In the genomic region with DNA sequence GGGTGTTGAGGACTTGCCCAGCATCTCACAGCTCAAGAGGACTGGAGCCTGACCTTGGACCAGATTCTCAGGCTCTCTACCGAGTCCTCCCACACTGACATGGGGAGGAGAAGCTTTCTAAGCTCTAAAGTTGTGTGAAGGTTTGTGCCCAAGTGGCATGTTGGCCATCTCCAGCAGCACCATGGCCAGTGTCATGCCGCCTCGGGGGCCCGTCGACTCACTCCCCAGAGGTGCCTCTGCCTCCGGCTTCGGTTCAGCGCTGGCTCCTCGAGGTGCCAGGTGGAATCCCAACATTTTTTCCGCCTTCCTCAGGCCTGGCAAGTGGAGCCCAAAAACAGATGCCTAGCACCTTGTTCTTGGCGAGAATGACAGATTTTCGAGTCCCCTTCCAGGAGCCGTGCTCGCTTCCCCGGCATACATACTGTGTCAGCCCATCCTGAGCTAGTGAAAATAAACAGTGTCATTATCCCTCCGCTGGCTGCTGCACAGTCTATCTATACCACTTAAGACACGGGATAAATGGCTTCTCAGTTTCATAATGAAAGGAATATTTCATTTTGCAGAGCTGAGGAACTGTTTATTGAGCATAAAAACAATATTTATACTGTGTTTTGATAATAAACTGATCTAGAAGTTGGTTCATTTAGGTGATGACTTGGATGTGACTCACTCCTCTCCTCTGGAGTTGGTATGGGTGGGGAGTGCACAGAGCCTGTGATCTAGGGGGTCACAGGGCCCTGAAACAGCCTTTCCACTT, we compare ENCODE assay signal across 1 cellular context.
TF ChIP-seq lines count a peak whose summit lies in the region.

No MANE protein-coding gene starts in this region.

TF ChIP-seq in HEK293, 187 proteins besides CTCF, POLR2A, EP300 and RAD21 (continued from another document):
- TF ChIP-seq, protein P1, sequence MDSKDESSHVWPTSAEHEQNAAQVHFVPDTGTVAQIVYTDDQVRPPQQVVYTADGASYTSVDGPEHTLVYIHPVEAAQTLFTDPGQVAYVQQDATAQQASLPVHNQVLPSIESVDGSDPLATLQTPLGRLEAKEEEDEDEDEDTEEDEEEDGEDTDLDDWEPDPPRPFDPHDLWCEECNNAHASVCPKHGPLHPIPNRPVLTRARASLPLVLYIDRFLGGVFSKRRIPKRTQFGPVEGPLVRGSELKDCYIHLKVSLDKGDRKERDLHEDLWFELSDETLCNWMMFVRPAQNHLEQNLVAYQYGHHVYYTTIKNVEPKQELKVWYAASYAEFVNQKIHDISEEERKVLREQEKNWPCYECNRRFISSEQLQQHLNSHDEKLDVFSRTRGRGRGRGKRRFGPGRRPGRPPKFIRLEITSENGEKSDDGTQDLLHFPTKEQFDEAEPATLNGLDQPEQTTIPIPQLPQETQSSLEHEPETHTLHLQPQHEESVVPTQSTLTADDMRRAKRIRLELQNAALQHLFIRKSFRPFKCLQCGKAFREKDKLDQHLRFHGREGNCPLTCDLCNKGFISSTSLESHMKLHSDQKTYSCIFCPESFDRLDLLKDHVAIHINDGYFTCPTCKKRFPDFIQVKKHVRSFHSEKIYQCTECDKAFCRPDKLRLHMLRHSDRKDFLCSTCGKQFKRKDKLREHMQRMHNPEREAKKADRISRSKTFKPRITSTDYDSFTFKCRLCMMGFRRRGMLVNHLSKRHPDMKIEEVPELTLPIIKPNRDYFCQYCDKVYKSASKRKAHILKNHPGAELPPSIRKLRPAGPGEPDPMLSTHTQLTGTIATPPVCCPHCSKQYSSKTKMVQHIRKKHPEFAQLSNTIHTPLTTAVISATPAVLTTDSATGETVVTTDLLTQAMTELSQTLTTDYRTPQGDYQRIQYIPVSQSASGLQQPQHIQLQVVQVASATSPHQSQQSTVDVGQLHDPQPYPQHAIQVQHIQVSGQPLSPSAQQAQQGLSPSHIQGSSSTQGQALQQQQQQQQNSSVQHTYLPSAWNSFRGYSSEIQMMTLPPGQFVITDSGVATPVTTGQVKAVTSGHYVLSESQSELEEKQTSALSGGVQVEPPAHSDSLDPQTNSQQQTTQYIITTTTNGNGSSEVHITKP (tag by site-specific recombination; IDR thresholded peaks at IDR 0.05), result peak; percentile 51; the same call in 1 of the 2 replicates
- TF ChIP-seq ZNF561 (tag by site-specific recombination; IDR thresholded peaks at IDR 0.05; ENCODE audit: borderline replicate concordance) (no peak), ZEB2 (tag by site-specific recombination; IDR thresholded peaks at IDR 0.05) (peak; percentile 70; the same call in 1 of the 2 replicates), ZBTB8A (tag by site-specific recombination; IDR thresholded peaks at IDR 0.05) (peak; percentile 47; the same call in 1 of the 2 replicates), KLF10 (tag by site-specific recombination; IDR thresholded peaks at IDR 0.05) (0 out of 2 replicates have a peak, but pooled peaks have one; percentile 25), ZNF148 (tag by site-specific recombination; IDR thresholded peaks at IDR 0.05; ENCODE audit: borderline replicate concordance) (no peak), REST (tag by site-specific recombination; IDR thresholded peaks at IDR 0.05) (peak; percentile 91), IKZF3 (tag by site-specific recombination; IDR thresholded peaks at IDR 0.05) (peak; percentile 50; the same call in 1 of the 2 replicates), ZNF280C (tag by site-specific recombination; IDR thresholded peaks at IDR 0.05) (no peak), SALL2 (tag by site-specific recombination; IDR thresholded peaks at IDR 0.05; ENCODE audit: borderline replicate concordance) (no peak), ZNF184 (tag by site-specific recombination; IDR thresholded peaks at IDR 0.05) (0 out of 2 replicates have a peak, but pooled peaks have one; percentile 55), ZNF146 (tag by site-specific recombination; IDR thresholded peaks at IDR 0.05) (no peak; the same call in 1 of the 2 replicates), WT1 (tag by site-specific recombination; IDR thresholded peaks at IDR 0.05) (peak; percentile 36), ZNF843 (tag by site-specific recombination; IDR thresholded peaks at IDR 0.05) (0 out of 2 replicates have a peak, but pooled peaks have one; percentile 41), GLI2 (tag by site-specific recombination; IDR thresholded peaks at IDR 0.05; ENCODE audit: borderline replicate concordance, low read depth) (peak; percentile 92), ZNF768 (tag by site-specific recombination; IDR thresholded peaks at IDR 0.05) (0 out of 2 replicates have a peak, but pooled peaks have one; percentile 3), OSR2 (tag by site-specific recombination; IDR thresholded peaks at IDR 0.05) (peak; percentile 89)
